ENCODE assay signal across 11 cellular contexts in the genomic region with DNA sequence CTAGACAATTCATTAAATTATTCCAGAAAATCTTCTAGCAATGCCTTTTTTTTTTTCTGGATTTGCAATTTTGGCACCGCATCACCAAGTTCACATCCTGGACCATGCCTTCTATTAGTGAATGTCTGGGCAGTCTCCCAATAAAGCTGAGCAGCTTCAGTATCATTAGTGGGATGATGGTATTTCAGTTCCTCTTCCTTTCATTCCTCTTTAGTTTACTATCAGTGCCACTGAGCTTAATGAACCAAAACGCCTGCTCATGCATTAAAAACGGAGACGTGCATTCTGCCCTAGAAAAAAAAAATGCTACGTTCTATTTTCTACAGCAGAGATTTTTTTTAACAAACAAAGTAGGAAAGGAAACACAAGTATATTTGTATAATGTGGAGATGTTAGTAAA.
A peak's percentile ranks its signal among the peaks of the same experiment; 100 is the strongest.
DNase-seq lines count a peak whose midpoint lies in the region; ATAC-seq and TF ChIP-seq lines count a peak whose summit lies in the region.
"Had no signal": no experiment of that assay in that cellular context is flagged by ENCODE, and none has a peak within 500 bp of the region (broad histone marks: within the 10 kb centered on the region; RNA-seq: fewer than 3 reads in every experiment).

No MANE protein-coding gene starts in this region.

- intact Hi-C loops in lower leg skin (cut with DNase I; ENCODE audit: low total_unique reads): no loop called here

- H3K27ac Mint-ChIP-seq in CD8-positive, alpha-beta memory T cell: no peak overlapping the region

- no peaks in the 10 kb centered on the region for H3K4me1 ChIP-seq in CD8-positive, alpha-beta memory T cell (ENCODE audit: insufficient read depth, low read length)
- peaks cover 0 to 18% (median 0%) of the 10 kb centered on the region in 3 donors for H3K4me1 ChIP-seq in gastroesophageal sphincter
- H3K4me1 ChIP-seq: transverse colon had no signal

- no peak for TF ChIP-seq EP300 in gastroesophageal sphincter (IDR thresholded peaks at IDR 0.05)

- H3K27me3 ChIP-seq in BJ (ENCODE audit: control insufficient read depth, insufficient read depth, low read length) (no peaks in the 10 kb centered on the region), MG63 (no peaks in the 10 kb centered on the region), gastroesophageal sphincter (no peaks in the 10 kb centered on the region)
- no peaks in the 10 kb centered on the region for H3K27me3 ChIP-seq in CD8-positive, alpha-beta memory T cell (ENCODE audit: insufficient read depth, low read length, poor library complexity, severe bottlenecking)
- H3K27me3 ChIP-seq: transverse colon had no signal

- ATAC-seq in GM21423 (IDR thresholded peaks at IDR 0.05; ENCODE audit: unreplicated experiment) (peak; percentile 79), gastroesophageal sphincter (no peak)

- no peak overlapping the region for H3K4me3 ChIP-seq in BJ (ENCODE audit: low read depth, low read length)
- H3K4me3 ChIP-seq in MG63: no peak overlapping the region
- no peak overlapping the region for H3K4me3 ChIP-seq in fibroblast of pulmonary artery (replicated peaks; ENCODE audit: low read depth, low read length)
- H3K4me3 ChIP-seq in CD8-positive, alpha-beta memory T cell (ENCODE audit: low read length): no peak overlapping the region
- no peak overlapping the region for H3K4me3 ChIP-seq in gastroesophageal sphincter
- H3K4me3 ChIP-seq in lower leg skin (ENCODE audit: low read depth, poor library complexity, severe bottlenecking): no peak overlapping the region
- H3K4me3 ChIP-seq: transverse colon had no signal

- no peak overlapping the region for H3K27ac ChIP-seq in CD8-positive, alpha-beta memory T cell (ENCODE audit: low read depth, low read length)
- H3K27ac ChIP-seq in gastroesophageal sphincter: no peak overlapping the region
- H3K27ac ChIP-seq: transverse colon, VCaP had no signal

- peaks cover 3 to 15% (median 7%) of the 10 kb centered on the region in 5 donors for H3K9me3 Mint-ChIP-seq in CD8-positive, alpha-beta memory T cell

- CTCF ChIA-PET in BJ (lab: Yijun Ruan, JAX): no interaction called here
- CTCF ChIA-PET in CD8-positive, alpha-beta memory T cell (lab: Charles Lee): no interaction called here

- no peaks in the 10 kb centered on the region for H3K27me3 Mint-ChIP-seq in CD8-positive, alpha-beta memory T cell

- POLR2A ChIA-PET in BJ (lab: Charles Lee): no interaction called here
- POLR2A ChIA-PET in CD8-positive, alpha-beta memory T cell (lab: Charles Lee): no interaction called here

- H3K36me3 Mint-ChIP-seq in CD8-positive, alpha-beta memory T cell: peaks cover 0 to 2% (median 0%) of the 10 kb centered on the region in 3 donors

- in situ Hi-C loops in GM13976 (cut with MboI; ENCODE audit: low sequenced_read_pairs, unreplicated experiment): no loop called here

- no peak overlapping the region for H3K4me3 Mint-ChIP-seq in CD8-positive, alpha-beta memory T cell

- H3K4me1 Mint-ChIP-seq in CD8-positive, alpha-beta memory T cell: no peaks in the 10 kb centered on the region

- DNase-seq in BJ (ENCODE audit: low read depth) (peak; percentile 9), MG63 (peak; percentile 48), fibroblast of pulmonary artery (ENCODE audit: low read depth) (peak; percentile 48), GM13976 (ENCODE audit: low spot score) (no peak), lower leg skin (ENCODE audit: low spot score in 2 of 2) (no peak)
- DNase-seq in CD8-positive, alpha-beta memory T cell: no peak
- DNase-seq: MM.1S, transverse colon had no signal

- no peak for TF ChIP-seq POLR2A in gastroesophageal sphincter (IDR thresholded peaks at IDR 0.05)
- no peak for TF ChIP-seq POLR2A in lower leg skin (IDR thresholded peaks at IDR 0.05)

- H3K36me3 ChIP-seq in BJ (ENCODE audit: control insufficient read depth, insufficient read depth, low read length): no peaks in the 10 kb centered on the region
- no peaks in the 10 kb centered on the region for H3K36me3 ChIP-seq in MG63
- H3K36me3 ChIP-seq in CD8-positive, alpha-beta memory T cell (ENCODE audit: insufficient read depth, low read length): no peaks in the 10 kb centered on the region
- H3K36me3 ChIP-seq in gastroesophageal sphincter: no peaks in the 10 kb centered on the region
- H3K36me3 ChIP-seq: transverse colon had no signal

- 3 to 22% methylated on average over 5 of the region's 5 CpGs for WGBS in gastroesophageal sphincter (ENCODE audit: low coverage in 1 of 2), 2 donors
- WGBS in lower leg skin, 2 donors: 39 to 44% methylated on average over 5 of the region's 5 CpGs

- H3K9me3 ChIP-seq in MG63 (no peaks in the 10 kb centered on the region), gastroesophageal sphincter (no peaks in the 10 kb centered on the region)
- no peaks in the 10 kb centered on the region for H3K9me3 ChIP-seq in CD8-positive, alpha-beta memory T cell (ENCODE audit: low read length)
- H3K9me3 ChIP-seq: transverse colon had no signal

- TF ChIP-seq CTCF in BJ (IDR thresholded peaks at IDR 0.05; ENCODE audit: insufficient read depth, low read depth, low read length) (no peak), fibroblast of pulmonary artery (IDR thresholded peaks at IDR 0.05; ENCODE audit: low read length, missing control alignments) (no peak), GM13976 (IDR thresholded peaks at IDR 0.05; ENCODE audit: borderline replicate concordance, control extremely low read depth, extremely low read depth, insufficient read depth, missing control alignments) (no peak), gastroesophageal sphincter (IDR thresholded peaks at IDR 0.05) (no peak), lower leg skin (IDR thresholded peaks at IDR 0.05) (no peak)

Comparison
In these comparisons a context has a peak if more than half of its experiments do, and no peak if none do; other contexts are left out.
1. DNase-seq: peak in BJ (single experiment), MG63 (single experiment) and fibroblast of pulmonary artery (single experiment); none in CD8-positive, alpha-beta memory T cell (0 of 5), GM13976 (single experiment) and lower leg skin (0 of 2).